In the genomic region with DNA sequence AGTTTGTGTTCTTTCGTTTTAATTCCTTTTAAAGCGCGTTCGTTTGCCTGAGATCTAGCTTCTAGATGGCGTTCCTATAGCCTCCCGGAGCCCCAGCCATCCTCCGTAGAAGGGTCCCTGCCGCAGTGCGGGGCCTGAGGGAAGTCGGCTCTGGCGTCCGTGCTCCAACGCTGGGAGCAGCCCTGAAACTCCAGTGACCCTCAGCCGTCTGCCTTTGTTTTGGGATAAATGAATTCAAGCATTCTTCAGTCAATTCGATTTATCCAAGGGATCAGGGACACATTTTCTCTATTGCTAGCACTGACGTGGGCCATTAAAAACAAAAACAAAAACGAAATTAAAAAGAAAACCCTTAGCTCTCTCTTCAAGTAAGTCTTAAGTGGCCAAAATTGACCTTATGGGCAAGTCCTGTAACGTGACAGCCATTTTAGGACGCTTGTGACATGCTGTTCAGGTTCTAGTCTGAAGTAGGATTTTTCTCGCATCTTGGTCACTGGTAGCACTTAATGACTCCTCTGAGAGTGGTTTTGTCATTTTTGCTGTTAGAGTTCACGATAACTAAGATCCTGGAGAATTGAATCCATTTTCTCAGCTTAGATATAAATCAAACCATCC, we compare ENCODE assay signal across 8 cellular contexts. TPM values are rescaled to one million over a fixed set of nuclear protein-coding genes. Genes with fewer than 3 reads are reported as not detected.
DNase-seq lines count a peak whose midpoint lies in the region; ATAC-seq and TF ChIP-seq lines count a peak whose summit lies in the region.

No MANE protein-coding gene starts in this region.

- peak overlapping the region; percentile 69 to 95 (median 90) for H3K4me3 ChIP-seq in BLaER1 treated with 17β-estradiol and CSF1 and Interleukin-3, amounts not matched to agents 10 nM and 100 nM
- H3K4me3 ChIP-seq in Panc1 (ENCODE audit: low read depth in 2 of 2, low read length in 2 of 2) (peak overlapping the region; percentile 74 to 75), vagina (peak overlapping the region; percentile 57 to 86)

- no peak for TF ChIP-seq CTCF in Panc1 (IDR thresholded peaks at IDR 0.05)
- TF ChIP-seq CTCF in vagina (IDR thresholded peaks at IDR 0.05): no peak

- H3K4me2 ChIP-seq in BLaER1 treated with 17β-estradiol and CSF1 and Interleukin-3, amounts not matched to agents 10 nM and 100 nM: peak overlapping the region; percentile 61 to 91 (median 85)

- peak; percentile 10 for ATAC-seq in GM18861 (IDR thresholded peaks at IDR 0.05; ENCODE audit: unreplicated experiment)
- ATAC-seq in HG03039 (IDR thresholded peaks at IDR 0.05; ENCODE audit: unreplicated experiment): peak; percentile 25
- ATAC-seq in Panc1: peak; percentile 57

- H3K9me3 ChIP-seq in BLaER1 treated with 17β-estradiol and CSF1 and Interleukin-3, amounts not matched to agents 10 nM and 100 nM (replicated peaks in 1 of 11): no peaks in the 10 kb centered on the region
- H3K9me3 ChIP-seq in Panc1 (ENCODE audit: control insufficient read depth, insufficient read depth, low read depth, low read length) (no peaks in the 10 kb centered on the region), vagina (no peaks in the 10 kb centered on the region)

- H3K36me3 ChIP-seq in BLaER1 treated with 17β-estradiol and CSF1 and Interleukin-3, amounts not matched to agents 10 nM and 100 nM: peaks cover 2 to 25% (median 11%) of the 10 kb centered on the region in 11 experiments; a peak in 20 of 22 replicates
- peaks cover 11% of the 10 kb centered on the region for H3K36me3 ChIP-seq in Panc1 (ENCODE audit: control insufficient read depth, insufficient read depth, low read length)
- H3K36me3 ChIP-seq in vagina: peaks cover 0 to under 1% of the 10 kb centered on the region in 2 donors

- H3K27me3 ChIP-seq in BLaER1 treated with 17β-estradiol and CSF1 and Interleukin-3, amounts not matched to agents 10 nM and 100 nM: no peaks in the 10 kb centered on the region
- H3K27me3 ChIP-seq in Panc1 (ENCODE audit: control insufficient read depth, insufficient read depth, low read length) (no peaks in the 10 kb centered on the region), vagina (no peaks in the 10 kb centered on the region)

- H3K4me1 ChIP-seq in BLaER1 treated with 17β-estradiol and CSF1 and Interleukin-3, amounts not matched to agents 10 nM and 100 nM: peaks cover 21 to 43% (median 36%) of the 10 kb centered on the region in 10 experiments
- H3K4me1 ChIP-seq in Panc1 (ENCODE audit: control insufficient read depth, insufficient read depth, low read length): peaks cover 7% of the 10 kb centered on the region
- peaks cover 29% of the 10 kb centered on the region for H3K4me1 ChIP-seq in vagina

- peaks cover 0 to 28% (median 14%) of the 10 kb centered on the region in 11 experiments; a peak in 13 of 22 replicates for H4K20me1 ChIP-seq in BLaER1 treated with 17β-estradiol and CSF1 and Interleukin-3, amounts not matched to agents 10 nM and 100 nM

- no peak for TF ChIP-seq POLR2A in vagina (IDR thresholded peaks at IDR 0.05)

- CTCF ChIA-PET in Panc1 (lab: Charles Lee): no interaction called here

- in situ Hi-C loops in Panc1 (cut with HindIII; ENCODE audit: low pct_unique_long_range_greater_than_20kb, low sequenced_read_pairs): no loop called here

- peak overlapping the region; percentile 84 to 92 (median 86) for H3K9ac ChIP-seq in BLaER1 treated with 17β-estradiol and CSF1 and Interleukin-3, amounts not matched to agents 10 nM and 100 nM

- POLR2A ChIA-PET in Panc1 (lab: Charles Lee): no interaction called here

- intact Hi-C loops in Panc1 (cut with micrococcal nuclease; ENCODE audit: unreplicated experiment) (no loop called here), vagina (cut with DNase I) (no loop called here)

- DNase-seq in Panc1 (ENCODE audit: low read depth, low spot score): no peak
- DNase-seq in dermis blood vessel endothelial cell: peak; percentile 72
- peak; percentile 76 for DNase-seq in midbrain (lab: John Stamatoyannopoulos, UW)
- no peak for DNase-seq in vagina (ENCODE audit: extremely low spot score in 2 of 2)
- DNase-seq in retina: no peak

- peak overlapping the region; percentile 77 to 93 (median 86) for H3K27ac ChIP-seq in BLaER1 treated with 17β-estradiol and CSF1 and Interleukin-3, amounts not matched to agents 10 nM and 100 nM
- H3K27ac ChIP-seq in Panc1 (ENCODE audit: low read length): peak overlapping the region; percentile 76
- H3K27ac ChIP-seq in vagina: peak overlapping the region; percentile 90

- no TSS peak for BruUV-seq in Panc1 (replicated peaks; lab: Mats Ljungman, UMichigan)

RNA-seq across cellular contexts. Expression of gene HSPA13, which starts 0.8 kb away (rescaled TPM):
- total RNA-seq in Panc1 (2021; ENCODE audit: unreplicated experiment): 30.1 TPM
- polyA plus RNA-seq in Panc1 (2012; ENCODE audit: insufficient read length): 10.1 TPM
- total RNA-seq in dermis blood vessel endothelial cell: 45.8 and 47.9 TPM in 2 replicates
- total RNA-seq in vagina: 12.5 TPM

Comparison
In these comparisons a context has a peak if more than half of its experiments do, and no peak if none do; other contexts are left out.
1. DNase-seq: peak in dermis blood vessel endothelial cell (single experiment) and midbrain (single experiment); none in Panc1 (single experiment), vagina (0 of 2) and retina (single experiment).
2. Peak in every context shown above with its lines, with median percentiles within 50 percentile points of each other: H3K27ac ChIP-seq, H3K4me3 ChIP-seq and ATAC-seq.